In genomic region chr17:68237369-68238172, GRCh38 we compare ENCODE assay signal across 7 cellular contexts. TPM values are rescaled to one million over a fixed set of nuclear protein-coding genes. Genes with fewer than 3 reads are reported as not detected.
DNase-seq lines count a peak whose midpoint lies in the region; ATAC-seq and TF ChIP-seq lines count a peak whose summit lies in the region.
"Not testable (repeated sequence)": the region's sequence is repeated elsewhere in the genome, so short reads cannot be mapped to it uniquely, and the experiment has no call there.

No MANE protein-coding gene starts in this region.

- peak overlapping the region; percentile 69 to 87 (median 76) for H3K27ac ChIP-seq in esophagus squamous epithelium

- 55 to 72% methylated on average over 10 to 13 of the region's 16 CpGs for WGBS in esophagus squamous epithelium, 2 donors

- not testable (repeated sequence) for H3K27me3 ChIP-seq in esophagus squamous epithelium

- H3K9me3 ChIP-seq in esophagus squamous epithelium: not testable (repeated sequence)

- TF ChIP-seq POLR2A in Raji (IDR thresholded peaks at IDR 0.05; ENCODE audit: insufficient read depth, low read depth, low read length) (peak; percentile 66), esophagus squamous epithelium (IDR thresholded peaks at IDR 0.05) (peak in 1 of 4 donors; percentile 77)

- DNase-seq in activated T-cell treated with anti-CD3 and anti-CD28 coated beads, Interleukin-2, amount 50 U/mL, for 48 hours: peak; percentile 55 to 56
- DNase-seq in esophagus squamous epithelium (lab: John Stamatoyannopoulos, UW); sciatic nerve (ENCODE audit: low spot score): not testable (repeated sequence)

- H3K4me1 ChIP-seq in esophagus squamous epithelium: peaks cover 0 to 25% (median 0%) of the 10 kb centered on the region in 3 donors

- TF ChIP-seq CTCF in esophagus squamous epithelium (IDR thresholded peaks at IDR 0.05): not testable (repeated sequence)

- not testable (repeated sequence) for H3K36me3 ChIP-seq in esophagus squamous epithelium

- ATAC-seq in GM18858 (IDR thresholded peaks at IDR 0.05; ENCODE audit: unreplicated experiment) (peak; percentile 64), GM21717 (IDR thresholded peaks at IDR 0.05; ENCODE audit: unreplicated experiment) (peak; percentile 71), HG03354 (IDR thresholded peaks at IDR 0.05; ENCODE audit: poor library complexity, severe bottlenecking, unreplicated experiment) (peak; percentile 77), sciatic nerve (peak; percentile 79)

- H3K4me3 ChIP-seq in esophagus squamous epithelium: peak overlapping the region in 2 of 4 donors; percentile 8 to 25

- intact Hi-C loops in esophagus squamous epithelium (cut with DNase I); sciatic nerve (cut with DNase I): not testable (repeated sequence)

RNA-seq across cellular contexts. Expression of gene AMZ2, which starts 10.3 kb away (rescaled TPM):
- 10 to 100 TPM; 13.7 to 47.7 (median 35.1) TPM for total RNA-seq in esophagus squamous epithelium
- total RNA-seq in sciatic nerve: 62.1 TPM

RNA-seq across cellular contexts. Expression of gene SLC16A6, which starts 53.4 kb away (rescaled TPM):
- 10 to 100 TPM in 3 of 4 donors, 1 to 10 TPM in 1; 9.2 to 20.9 (median 17.8) TPM for total RNA-seq in esophagus squamous epithelium
- 1.1 TPM for total RNA-seq in sciatic nerve

RNA-seq across cellular contexts. Expression of gene ARSG, which starts 53.7 kb away (rescaled TPM):
- 1 to 10 TPM; 6.1 to 8.9 (median 7.0) TPM for total RNA-seq in esophagus squamous epithelium
- 7.0 TPM for total RNA-seq in sciatic nerve
